Comparison of ENCODE assay signal across 8 cellular contexts in the genomic region with DNA sequence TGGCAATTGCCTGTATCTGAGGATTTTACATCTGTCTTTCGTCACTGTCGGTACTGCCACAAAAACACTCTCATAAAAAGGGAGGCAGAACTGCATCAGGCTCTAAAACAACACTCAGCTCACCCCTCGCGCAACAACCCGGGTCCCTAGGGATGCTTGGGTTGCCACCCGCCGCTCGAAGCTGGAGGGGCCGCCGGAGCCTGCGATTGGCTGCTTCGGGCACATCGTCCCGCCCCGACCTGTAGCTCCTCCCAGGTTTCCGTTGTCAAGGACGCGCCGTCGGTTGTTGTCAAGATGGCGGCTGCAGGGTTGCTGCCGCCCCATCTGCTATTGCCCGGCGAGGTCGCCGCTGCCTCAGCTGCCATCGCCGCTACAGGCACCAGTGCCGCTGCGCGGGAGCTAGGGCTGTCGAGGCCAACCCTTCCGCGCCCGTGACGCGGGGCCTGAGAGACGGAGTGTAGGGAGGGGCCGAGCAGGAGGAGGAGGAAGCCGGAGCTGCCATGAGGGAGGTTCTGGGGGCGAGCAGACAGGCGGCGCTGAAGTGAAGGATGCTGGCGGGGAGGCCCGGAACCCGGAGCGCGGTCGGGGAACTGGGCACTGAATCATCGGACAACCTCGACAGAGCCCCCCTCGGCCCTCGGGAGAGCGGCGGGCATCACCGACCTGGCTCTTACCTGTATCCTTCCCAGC. TPM values are rescaled to one million over a fixed set of nuclear protein-coding genes. Genes with fewer than 3 reads are reported as not detected.
DNase-seq lines count a peak whose midpoint lies in the region; ATAC-seq and TF ChIP-seq lines count a peak whose summit lies in the region.

A gene with protein sequence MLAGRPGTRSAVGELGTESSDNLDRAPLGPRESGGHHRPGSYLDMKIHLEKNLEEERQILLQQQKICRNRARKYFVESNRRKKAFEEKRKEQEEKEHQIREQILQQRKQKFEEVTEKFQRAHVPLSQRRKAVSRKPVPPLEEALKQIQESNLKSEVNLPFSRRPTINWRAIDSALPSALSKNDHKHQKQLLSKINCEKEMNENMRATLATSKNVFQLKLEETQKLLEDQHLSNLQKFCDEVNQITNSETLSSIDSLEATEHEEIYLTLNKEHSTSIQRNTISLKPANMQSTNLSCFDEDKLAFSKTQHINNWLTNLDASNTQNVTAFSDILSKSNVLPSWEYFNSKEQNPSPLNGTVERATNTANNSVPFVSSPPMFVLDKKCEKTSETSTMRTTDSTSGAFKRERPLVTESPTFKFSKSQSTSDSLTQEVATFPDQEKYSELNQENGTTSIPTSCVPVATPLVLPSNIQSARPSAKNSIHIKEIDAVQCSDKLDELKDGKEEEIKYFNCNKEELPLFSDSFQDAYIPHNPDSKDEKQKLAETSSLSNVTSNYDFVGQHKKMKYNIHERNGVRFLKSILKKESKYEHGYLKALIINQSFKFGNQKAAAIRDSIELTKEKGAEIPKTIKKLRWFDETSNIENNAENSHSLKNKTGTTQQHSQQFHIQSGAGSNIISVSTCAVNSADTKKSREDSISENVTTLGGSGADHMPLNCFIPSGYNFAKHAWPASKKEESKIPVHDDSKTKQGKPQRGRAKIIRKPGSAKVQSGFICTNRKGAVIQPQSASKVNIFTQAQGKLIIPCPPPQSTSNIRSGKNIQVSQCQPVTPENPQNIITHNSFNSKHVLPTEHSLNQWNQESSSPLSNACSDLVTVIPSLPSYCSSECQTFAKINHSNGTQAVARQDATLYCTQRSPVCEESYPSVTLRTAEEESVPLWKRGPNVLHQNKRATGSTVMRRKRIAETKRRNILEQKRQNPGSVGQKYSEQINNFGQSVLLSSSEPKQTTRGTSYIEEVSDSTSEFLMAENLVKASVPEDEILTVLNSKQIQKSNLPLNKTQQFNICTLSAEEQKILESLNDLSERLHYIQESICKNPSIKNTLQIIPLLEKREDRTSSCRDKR (plus strand): TSS at position 274 of the 690 bp plus-strand sequence. CDS start 275 bp downstream, at position 549.

- H3K4me3 ChIP-seq in heart left ventricle (peak within 1 kb of the TSS; percentile 48 to 82 (median 72)), transverse colon (peak within 1 kb of the TSS; percentile 53 to 83 (median 65))

- no peak for TF ChIP-seq EP300 in transverse colon (IDR thresholded peaks at IDR 0.05; ENCODE audit: low read depth)

- peak; percentile 69 for DNase-seq in GM04503 (ENCODE audit: low read depth)
- DNase-seq in NCI-H1048 (lab: John Stamatoyannopoulos, UW) = peak; percentile 61
- DNase-seq in SKM-1 treated with dmso at 0.1 percent for 144 hours (lab: John Stamatoyannopoulos, UW; ENCODE audit: unreplicated experiment) = peak; percentile 83
- DNase-seq in heart left ventricle = peak; percentile 93 to 97 (median 95)
- DNase-seq in pons (ENCODE audit: low spot score) = peak; percentile 93
- peak; percentile 95 for DNase-seq in transverse colon

- no peaks in the 10 kb centered on the region for H3K9me3 ChIP-seq in heart left ventricle
- no peaks in the 10 kb centered on the region for H3K9me3 ChIP-seq in transverse colon

- TF ChIP-seq POLR2A in heart left ventricle (IDR thresholded peaks at IDR 0.05) = peak in 1 of 2 donors; percentile 17
- TF ChIP-seq POLR2A in transverse colon (IDR thresholded peaks at IDR 0.05) = peak; percentile 50

- ATAC-seq in HG02571 (IDR thresholded peaks at IDR 0.05; ENCODE audit: unreplicated experiment) (peak; percentile 100), heart left ventricle (peak; percentile 93 to 99 (median 98))

- H3K27me3 ChIP-seq in heart left ventricle (no peaks in the 10 kb centered on the region), transverse colon (no peaks in the 10 kb centered on the region)

- peak within 1 kb of the TSS; percentile 54 for H3K27ac ChIP-seq in adipose tissue (ENCODE audit: low read depth, low read length)
- peak within 1 kb of the TSS; percentile 52 to 86 (median 74) for H3K27ac ChIP-seq in heart left ventricle
- H3K27ac ChIP-seq in transverse colon = peak within 1 kb of the TSS; percentile 87 to 91 (median 90)

- peaks cover 0 to 27% (median 7%) of the 10 kb centered on the region in 12 donors for H3K4me1 ChIP-seq in heart left ventricle
- peaks cover 3 to 28% (median 12%) of the 10 kb centered on the region in 4 donors for H3K4me1 ChIP-seq in transverse colon

- in situ Hi-C loops in transverse colon (cut with MboI; ENCODE audit: low pct_ligation_motif_present in 1 of 4, low pct_unique_long_range_greater_than_20kb in 1 of 4, low sequenced_read_pairs in 3 of 4) = no loop called here

- TF ChIP-seq CTCF in heart left ventricle (IDR thresholded peaks at IDR 0.05) (peak; percentile 15 to 75 (median 40)), transverse colon (IDR thresholded peaks at IDR 0.05) (peak in 4 of 5 experiments; percentile 34 to 60 (median 41))

- H3K36me3 ChIP-seq in heart left ventricle (no peaks in the 10 kb centered on the region), transverse colon (no peaks in the 10 kb centered on the region)

- intact Hi-C loops in heart left ventricle (cut with DNase I) = loop anchor here in 3 of 10 donors (5.0 to 10.0 kb wide), 4 partner anchors 90 to 432 kb away; partner anchors contain the start of gene BIRC2 (in 1 of the 3)
- intact Hi-C loops in transverse colon (cut with DNase I; ENCODE audit: low total_unique reads) = no loop called here

- WGBS in adipose tissue, 3 donors = 0 to 1% (median 0%) methylated on average over 54 to 56 of the region's 56 CpGs
- WGBS in heart left ventricle, 4 donors = 0 to 1% (median 1%) methylated on average over 38 to 56 of the region's 56 CpGs
- 0 to 1% methylated on average over 2 to 52 of the region's 56 CpGs for WGBS in transverse colon (ENCODE audit: low coverage in 1 of 2), 2 donors

RNA-seq across cellular contexts. Expression of the gene that starts here (rescaled TPM):
- polyA plus RNA-seq in adipose tissue (1 to 10 TPM in 2 of 3 donors, under 1 TPM in 1; 0.70 to 6.7 (median 2.5) TPM), heart left ventricle (under 1 TPM; 0.26 to 0.88 TPM)
- total RNA-seq in heart left ventricle (1 to 10 TPM in 5 of 9 donors, under 1 TPM in 4; 0.82 to 1.8 (median 1.1) TPM), transverse colon (1 to 10 TPM; 1.1 to 6.4 (median 3.8) TPM)

Comparison
In these comparisons a context has a peak if more than half of its experiments do, and no peak if none do; other contexts are left out.
1. Peak in every context shown above with its lines: DNase-seq, ATAC-seq, H3K4me3 ChIP-seq and H3K27ac ChIP-seq.